ENCODE assay signal across 8 cellular contexts in genomic region chr11:1050581-1051355, GRCh38. TPM values are rescaled to one million over a fixed set of nuclear protein-coding genes. Genes with fewer than 3 reads are reported as not detected.
DNase-seq lines count a peak whose midpoint lies in the region; ATAC-seq and TF ChIP-seq lines count a peak whose summit lies in the region.

No MANE protein-coding gene starts in this region.

- H3K4me2 ChIP-seq in DND-41 (ENCODE audit: insufficient read depth, low read length) = no peak overlapping the region

- no peak overlapping the region for H3K4me3 ChIP-seq in DND-41 (ENCODE audit: low read depth in 1 of 2, low read length in 2 of 2)

- H3K36me3 Mint-ChIP-seq in central memory CD8-positive, alpha-beta T cell (ENCODE audit: insufficient read depth) = peaks cover 2% of the 10 kb centered on the region

- DNase-seq in DND-41 = peak; percentile 67
- DNase-seq in NCI-H2171 (lab: John Stamatoyannopoulos, UW) = peak; percentile 18
- peak; percentile 76 for DNase-seq in activated CD4-positive, CD25-positive, alpha-beta regulatory T cell treated with anti-CD3 and anti-CD28 coated beads, Interleukin-2, amount 50 U/mL, for 72 hours
- DNase-seq in central memory CD8-positive, alpha-beta T cell (ENCODE audit: low spot score in 2 of 2) = peak; percentile 62 to 64
- DNase-seq in left lobe of liver (ENCODE audit: low spot score) = peak; percentile 82
- DNase-seq in stimulated activated CD4-positive, alpha-beta T cell treated with anti-CD3 and anti-CD28 coated beads, Interleukin-4, amount 100 ng/mL, for 48 hours (ENCODE audit: low read depth in 2 of 2) = peak; percentile 49 to 69

- H4K20me1 ChIP-seq in DND-41 (ENCODE audit: insufficient read depth, low read length) = no peaks in the 10 kb centered on the region; the same call in 1 of the 2 replicates

- no peaks in the 10 kb centered on the region for H3K9me3 Mint-ChIP-seq in central memory CD8-positive, alpha-beta T cell

- H3K4me3 Mint-ChIP-seq in central memory CD8-positive, alpha-beta T cell = no peak overlapping the region

- H3K9me3 ChIP-seq in DND-41 (ENCODE audit: insufficient read depth, low read length, severe bottlenecking) = no peaks in the 10 kb centered on the region

- no peaks in the 10 kb centered on the region for H3K27me3 ChIP-seq in DND-41 (ENCODE audit: insufficient read depth, low read length, poor library complexity)

- H3K4me1 ChIP-seq in DND-41 (ENCODE audit: insufficient read depth, low read length) = 0 out of 2 replicates have a peak, but pooled peaks cover 5% of the 10 kb centered on the region

- ATAC-seq in DND-41 (ENCODE audit: insufficient read depth, low read depth) (peak; percentile 98), HG02642 (IDR thresholded peaks at IDR 0.05; ENCODE audit: poor library complexity, unreplicated experiment) (peak; percentile 74), left lobe of liver (peak; percentile 98), GM18867 (IDR thresholded peaks at IDR 0.05; ENCODE audit: unreplicated experiment) (no peak)
- ATAC-seq in central memory CD8-positive, alpha-beta T cell (replicated peaks; ENCODE audit: extremely low read depth, poor library complexity, severe bottlenecking) = peak; percentile 83

- H3K27me3 Mint-ChIP-seq in central memory CD8-positive, alpha-beta T cell = peaks cover 51% of the 10 kb centered on the region

- no peak overlapping the region for H3K9ac ChIP-seq in DND-41 (ENCODE audit: low read depth, low read length)

- no peak overlapping the region for H3K27ac Mint-ChIP-seq in central memory CD8-positive, alpha-beta T cell (ENCODE audit: low read depth)

- no peaks in the 10 kb centered on the region for H3K79me2 ChIP-seq in DND-41 (ENCODE audit: insufficient read depth, low read length)

- H2AFZ ChIP-seq in DND-41 (ENCODE audit: low read depth, low read length) = peak overlapping the region; percentile 42; the same call in 1 of the 2 replicates

- peak; percentile 94 for TF ChIP-seq CTCF in DND-41 (IDR thresholded peaks at IDR 0.05; ENCODE audit: borderline replicate concordance, extremely low read depth, low read length, poor library complexity, severe bottlenecking)

- no peak overlapping the region for H3K27ac ChIP-seq in DND-41 (ENCODE audit: low read length)

- H3K36me3 ChIP-seq in DND-41 (ENCODE audit: insufficient read depth, low read length) = no peaks in the 10 kb centered on the region

- H3K4me1 Mint-ChIP-seq in central memory CD8-positive, alpha-beta T cell = no peaks in the 10 kb centered on the region

RNA-seq across cellular contexts. Expression of gene MUC6, which starts 14.2 kb away (rescaled TPM):
- 1.0 TPM for total RNA-seq in left lobe of liver

RNA-seq across cellular contexts. Expression of gene MUC2, which starts 23.9 kb away (rescaled TPM):
- 0.38 TPM for total RNA-seq in left lobe of liver

Comparison
In these comparisons a context has a peak if more than half of its experiments do, and no peak if none do; other contexts are left out.
1. DNase-seq: peak in every context shown above with its lines; median percentile 82 in left lobe of liver; 76 in activated CD4-positive, CD25-positive, alpha-beta regulatory T cell treated with anti-CD3 and anti-CD28 coated beads, Interleukin-2, amount 50 U/mL, for 72 hours; 67 in DND-41; 63 in central memory CD8-positive, alpha-beta T cell; 59 in stimulated activated CD4-positive, alpha-beta T cell treated with anti-CD3 and anti-CD28 coated beads, Interleukin-4, amount 100 ng/mL, for 48 hours; 18 in NCI-H2171.